8 cellular contexts compared by ENCODE assay signal in the genomic region with DNA sequence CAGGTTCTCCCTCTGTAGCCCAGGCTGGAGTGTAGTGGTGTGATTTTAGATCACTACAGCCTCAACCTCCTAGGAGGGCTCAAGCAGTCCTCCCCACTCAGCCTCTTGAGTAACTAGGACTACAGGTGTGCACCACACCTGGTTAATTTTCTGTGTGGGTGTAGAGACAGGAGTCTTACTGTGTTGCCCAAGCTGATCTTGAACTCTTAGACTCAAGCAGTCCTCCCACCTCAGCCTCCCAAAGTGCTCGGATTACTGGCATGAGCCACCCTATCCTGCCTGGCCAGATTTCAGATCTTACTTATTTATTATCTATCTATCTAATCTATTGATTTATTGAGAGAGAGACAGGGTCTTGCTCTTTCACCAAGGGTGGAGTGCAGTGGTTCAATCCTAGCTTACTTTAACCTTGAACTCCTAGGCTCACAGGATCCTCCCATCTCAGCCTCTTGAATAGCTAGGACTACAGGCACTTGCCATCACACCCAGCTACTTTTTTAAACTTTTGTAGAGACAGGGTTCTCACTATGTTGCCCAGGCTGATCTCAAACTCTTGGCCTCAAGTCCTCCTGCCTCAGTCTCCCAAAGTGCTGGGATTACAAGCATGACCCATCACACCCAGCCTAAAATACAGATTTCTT.
DNase-seq lines count a peak whose midpoint lies in the region; ATAC-seq, FAIRE-seq and TF ChIP-seq lines count a peak whose summit lies in the region.

No MANE protein-coding gene starts in this region.

- CTCF ChIA-PET in CD8-positive, alpha-beta T cell (lab: Charles Lee): no interaction called here
- CTCF ChIA-PET in OCI-LY7 (lab: Charles Lee; ENCODE audit: unreplicated experiment) (no interaction called here), mammary epithelial cell (lab: Charles Lee; ENCODE audit: low non-redundant PET) (no interaction called here)

- no peak overlapping the region for H3K27ac ChIP-seq in CD8-positive, alpha-beta T cell (ENCODE audit: low read depth, low read length)
- peak overlapping the region; percentile 80 for H3K27ac ChIP-seq in OCI-LY7 (ENCODE audit: low read depth, low read length, poor library complexity, severe bottlenecking)
- peak overlapping the region; percentile 99 for H3K27ac ChIP-seq in mammary epithelial cell (ENCODE audit: insufficient read depth, low read depth, low read length)

- H3K9me3 ChIP-seq in CD8-positive, alpha-beta T cell (ENCODE audit: low read length): no peaks in the 10 kb centered on the region
- H3K9me3 ChIP-seq in OCI-LY7 (ENCODE audit: low read length): no peaks in the 10 kb centered on the region
- H3K9me3 ChIP-seq in mammary epithelial cell (replicated peaks; ENCODE audit: insufficient read depth, low read length): no peaks in the 10 kb centered on the region

- no peaks in the 10 kb centered on the region for H3K27me3 Mint-ChIP-seq in CD8-positive, alpha-beta T cell (ENCODE audit: low read depth)
- H3K27me3 Mint-ChIP-seq in progenitor cell of endocrine pancreas: no peaks in the 10 kb centered on the region

- no peaks in the 10 kb centered on the region for H3K9me2 ChIP-seq in OCI-LY7 (ENCODE audit: insufficient read depth, low read length)

- DNase-seq in CD8-positive, alpha-beta T cell: no peak
- DNase-seq in OCI-LY7 (ENCODE audit: low spot score): no peak
- DNase-seq in mammary epithelial cell: no peak
- no peak for DNase-seq in progenitor cell of endocrine pancreas (ENCODE audit: low spot score, unreplicated experiment)
- no peak for DNase-seq in posterior cingulate gyrus
- no peak for DNase-seq in hepatic stellate cell (ENCODE audit: low spot score)
- DNase-seq in urothelium cell line (ENCODE audit: low spot score): no peak

- peaks cover 36% of the 10 kb centered on the region for H3K4me1 Mint-ChIP-seq in CD8-positive, alpha-beta T cell (ENCODE audit: low read depth)
- H3K4me1 Mint-ChIP-seq in progenitor cell of endocrine pancreas (ENCODE audit: low read depth): peaks cover 47% of the 10 kb centered on the region

- no peak overlapping the region for H3K9ac ChIP-seq in mammary epithelial cell (ENCODE audit: insufficient read depth, low read length)

- H3K27ac Mint-ChIP-seq in CD8-positive, alpha-beta T cell: peak overlapping the region; percentile 57
- peak overlapping the region; percentile 85 for H3K27ac Mint-ChIP-seq in progenitor cell of endocrine pancreas

- no peaks in the 10 kb centered on the region for H3K36me3 ChIP-seq in CD8-positive, alpha-beta T cell (ENCODE audit: insufficient read depth, low read length)
- H3K36me3 ChIP-seq in OCI-LY7 (ENCODE audit: insufficient read depth, low read length) (no peaks in the 10 kb centered on the region), mammary epithelial cell (ENCODE audit: insufficient read depth, low read length) (no peaks in the 10 kb centered on the region)

- BruUV-seq in OCI-LY7 (replicated peaks; lab: Mats Ljungman, UMichigan): no TSS peak
- no TSS peak for BruUV-seq in mammary epithelial cell (replicated peaks; lab: Mats Ljungman, UMichigan)

- dilution Hi-C loops in mammary epithelial cell (cut with HindIII; ENCODE audit: low sequenced_read_pairs): no loop called here

- FAIRE-seq in urothelium cell line (lab: Jason Lieb, UNC): no peak

- 50% methylated on average over 1 of the region's 1 CpG for WGBS in mammary epithelial cell (ENCODE audit: low coverage, missing lambda C conversion rate)

- POLR2A ChIA-PET in CD8-positive, alpha-beta T cell (lab: Charles Lee): interaction anchor here (1.2 kb wide), 1 partner anchor 9 kb away, joined by 3 read pairs; no protein-coding TSS in a partner anchor
- POLR2A ChIA-PET in OCI-LY7 (lab: Charles Lee): interaction anchor here (0.6 to 1.5 kb wide), 7 partner anchors 9 to 206 kb away, joined by 3 to 4 read pairs (median 3); no protein-coding TSS in a partner anchor

- TF ChIP-seq CTCF in CD8-positive, alpha-beta T cell (IDR thresholded peaks at IDR 0.05): no peak
- no peak for TF ChIP-seq CTCF in OCI-LY7 (conservative IDR thresholded peaks at IDR 0.05; ENCODE audit: low read length)
- no peak for TF ChIP-seq CTCF in mammary epithelial cell (conservative IDR thresholded peaks at IDR 0.05 in 1 of 2, IDR thresholded peaks at IDR 0.05 in 1 of 2; ENCODE audit: extremely low read depth in 1 of 2, insufficient read depth in 1 of 2, low read depth in 1 of 2, low read length in 2 of 2)
- TF ChIP-seq CTCF in progenitor cell of endocrine pancreas (IDR thresholded peaks at IDR 0.05; ENCODE audit: unreplicated experiment): no peak

- H3K36me3 Mint-ChIP-seq in CD8-positive, alpha-beta T cell: peaks cover 8% of the 10 kb centered on the region
- peaks cover 3% of the 10 kb centered on the region for H3K36me3 Mint-ChIP-seq in progenitor cell of endocrine pancreas (ENCODE audit: insufficient read depth)

- intact Hi-C loops in CD8-positive, alpha-beta T cell (cut with DNase I, micrococcal nuclease): no loop called here
- intact Hi-C loops in OCI-LY7 (cut with micrococcal nuclease; ENCODE audit: unreplicated experiment): no loop called here
- intact Hi-C loops in mammary epithelial cell (cut with micrococcal nuclease): no loop called here
- intact Hi-C loops in posterior cingulate gyrus (cut with DNase I): no loop called here

- ATAC-seq in CD8-positive, alpha-beta T cell: no peak
- no peak for ATAC-seq in HG02642 (IDR thresholded peaks at IDR 0.05; ENCODE audit: poor library complexity, unreplicated experiment)

- H2AFZ ChIP-seq in OCI-LY7 (ENCODE audit: low read length) (no peak overlapping the region), mammary epithelial cell (ENCODE audit: low read depth, low read length) (no peak overlapping the region)

- H3K4me3 ChIP-seq in CD8-positive, alpha-beta T cell (ENCODE audit: low read depth, low read length): no peak overlapping the region
- no peak overlapping the region for H3K4me3 ChIP-seq in OCI-LY7 (ENCODE audit: low read depth, low read length, poor library complexity, severe bottlenecking)
- no peak overlapping the region for H3K4me3 ChIP-seq in mammary epithelial cell (replicated peaks in 1 of 3; ENCODE audit: insufficient read depth in 1 of 3, low read depth in 2 of 3, low read length in 3 of 3)

- H3K79me2 ChIP-seq in OCI-LY7 (ENCODE audit: insufficient read depth, low read depth, low read length) (peaks cover 13% of the 10 kb centered on the region; the same call in 1 of the 2 replicates), mammary epithelial cell (ENCODE audit: insufficient read depth, low read length) (peaks cover 15% of the 10 kb centered on the region)

- H3K4me1 ChIP-seq in CD8-positive, alpha-beta T cell (ENCODE audit: insufficient read depth, low read length): peaks cover 18% of the 10 kb centered on the region
- H3K4me1 ChIP-seq in OCI-LY7 (ENCODE audit: insufficient read depth, low read length, poor library complexity, severe bottlenecking): peaks cover 78% of the 10 kb centered on the region
- H3K4me1 ChIP-seq in mammary epithelial cell (ENCODE audit: insufficient read depth, low read length): peaks cover 35% of the 10 kb centered on the region

- no peak overlapping the region for H3K4me3 Mint-ChIP-seq in CD8-positive, alpha-beta T cell
- H3K4me3 Mint-ChIP-seq in progenitor cell of endocrine pancreas (ENCODE audit: low read depth): no peak overlapping the region

- in situ Hi-C loops in mammary epithelial cell (cut with MboI; ENCODE audit: low sequenced_read_pairs in 2 of 2): loop anchor here in 1 of 2 donors (10.0 kb wide), 1 partner anchor 46 kb away; no protein-coding TSS in a partner anchor

- H4K20me1 ChIP-seq in OCI-LY7 (ENCODE audit: insufficient read depth, low read length) (no peaks in the 10 kb centered on the region), mammary epithelial cell (ENCODE audit: insufficient read depth, low read length) (no peaks in the 10 kb centered on the region)

- H3K4me2 ChIP-seq in OCI-LY7 (ENCODE audit: low read length): peak overlapping the region; percentile 91
- H3K4me2 ChIP-seq in mammary epithelial cell (ENCODE audit: insufficient read depth, low read depth, low read length): no peak overlapping the region

- no peaks in the 10 kb centered on the region for H3K27me3 ChIP-seq in CD8-positive, alpha-beta T cell (ENCODE audit: insufficient read depth, low read length)
- no peaks in the 10 kb centered on the region for H3K27me3 ChIP-seq in mammary epithelial cell (ENCODE audit: insufficient read depth, low read length)

- no peaks in the 10 kb centered on the region for H3K9me3 Mint-ChIP-seq in CD8-positive, alpha-beta T cell
- H3K9me3 Mint-ChIP-seq in progenitor cell of endocrine pancreas (ENCODE audit: low read depth): no peaks in the 10 kb centered on the region
